ENCODE assay signal across 8 cellular contexts in the genomic region with DNA sequence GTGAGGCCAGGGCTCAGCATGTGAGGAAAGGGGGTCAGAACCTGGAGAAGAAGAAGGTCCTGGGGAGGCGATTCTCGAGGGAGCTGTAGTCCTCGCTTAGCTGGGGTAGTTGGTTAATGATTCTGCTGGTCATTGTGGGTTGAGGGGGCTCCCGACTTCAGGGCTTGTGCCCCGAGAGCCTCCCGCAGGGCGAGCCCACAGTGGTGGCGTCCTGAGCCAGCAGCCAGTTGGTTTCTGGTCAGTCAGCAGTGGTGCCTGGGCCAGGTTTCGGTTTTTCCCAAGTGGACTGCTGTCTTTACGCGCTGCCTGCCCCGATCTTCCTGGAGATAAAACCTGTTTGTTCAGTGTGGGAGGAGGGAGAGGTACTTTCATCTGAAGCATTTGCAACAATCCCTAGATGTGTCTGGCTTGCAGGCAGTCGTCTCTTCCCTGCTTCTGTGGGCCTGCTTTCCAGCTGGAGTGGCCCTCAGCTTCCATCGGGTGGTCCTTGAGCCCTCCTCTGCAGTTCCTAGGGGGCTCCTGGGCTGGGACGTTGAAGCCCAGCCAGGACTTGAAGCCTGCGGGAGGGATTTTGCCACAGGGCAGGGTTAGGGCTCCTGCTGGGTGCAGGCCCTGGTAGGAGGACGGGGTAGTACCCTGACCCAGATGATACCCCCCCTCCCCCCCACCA. TPM values are rescaled to one million over a fixed set of nuclear protein-coding genes. Genes with fewer than 3 reads are reported as not detected.
DNase-seq lines count a peak whose midpoint lies in the region; ATAC-seq, FAIRE-seq and TF ChIP-seq lines count a peak whose summit lies in the region.
"Had no signal": no experiment of that assay in that cellular context is flagged by ENCODE, and none has a peak within 500 bp of the region (broad histone marks: within the 10 kb centered on the region; RNA-seq: fewer than 3 reads in every experiment).

No MANE protein-coding gene starts in this region.

- 37% methylated on average over 16 of the region's 17 CpGs for WGBS in hepatocyte (ENCODE audit: low lambda C conversion rate, missing lambda C conversion rate)
- 3 to 29% (median 10%) methylated on average over 17 of the region's 17 CpGs for WGBS in small intestine, 3 donors

- CTCF ChIA-PET in activated CD4-positive, alpha-beta memory T cell treated with anti-CD3 and anti-CD28 coated beads, Interleukin-2, amount 10 ng/mL, durations not matched to agents 7 days and 5 days (lab: Charles Lee), result interaction anchor here (0.5 kb wide), 1 partner anchor 42 kb away, joined by 3 read pairs; no protein-coding TSS in a partner anchor

- H3K27me3 Mint-ChIP-seq in activated CD4-positive, alpha-beta memory T cell treated with anti-CD3 and anti-CD28 coated beads, Interleukin-2, amount 10 ng/mL, durations not matched to agents 7 days and 5 days, result no peaks in the 10 kb centered on the region

- peaks cover 80% of the 10 kb centered on the region for H3K79me2 ChIP-seq in hepatocyte

- no peak for TF ChIP-seq CTCF in hepatocyte (IDR thresholded peaks at IDR 0.05; ENCODE audit: poor library complexity)

- no peak for FAIRE-seq in small intestine (lab: Jason Lieb, UNC)

- H3K36me3 Mint-ChIP-seq in activated CD4-positive, alpha-beta memory T cell treated with anti-CD3 and anti-CD28 coated beads, Interleukin-2, amount 10 ng/mL, durations not matched to agents 7 days and 5 days (ENCODE audit: low read depth), result peaks cover 56% of the 10 kb centered on the region

- H2AFZ ChIP-seq in hepatocyte, result no peak overlapping the region

- peaks cover 77% of the 10 kb centered on the region for H4K20me1 ChIP-seq in hepatocyte (ENCODE audit: insufficient read depth, poor library complexity, severe bottlenecking)

- H3K27ac ChIP-seq in hepatocyte (peak overlapping the region; percentile 97), small intestine (ENCODE audit: low read depth in 1 of 2, low read length in 1 of 2) (peak overlapping the region; percentile 47 to 77)

- peak overlapping the region; percentile 89 for H3K27ac Mint-ChIP-seq in activated CD4-positive, alpha-beta memory T cell treated with anti-CD3 and anti-CD28 coated beads, Interleukin-2, amount 10 ng/mL, durations not matched to agents 7 days and 5 days

- H3K4me3 Mint-ChIP-seq in activated CD4-positive, alpha-beta memory T cell treated with anti-CD3 and anti-CD28 coated beads, Interleukin-2, amount 10 ng/mL, durations not matched to agents 7 days and 5 days, result peak overlapping the region; percentile 90

- H3K4me1 Mint-ChIP-seq in activated CD4-positive, alpha-beta memory T cell treated with anti-CD3 and anti-CD28 coated beads, Interleukin-2, amount 10 ng/mL, durations not matched to agents 7 days and 5 days, result peaks cover 51% of the 10 kb centered on the region

- H3K9me2 ChIP-seq in hepatocyte (replicated peaks; ENCODE audit: insufficient read depth), result no peaks in the 10 kb centered on the region

- H3K36me3 ChIP-seq in H7 (replicated peaks; ENCODE audit: control insufficient read depth, insufficient read depth, low read length), result peaks cover 38% of the 10 kb centered on the region
- H3K36me3 ChIP-seq in hepatocyte (replicated peaks; ENCODE audit: insufficient read depth, low read depth), result no peaks in the 10 kb centered on the region
- peaks cover 12 to 25% of the 10 kb centered on the region in 2 donors for H3K36me3 ChIP-seq in small intestine (ENCODE audit: control insufficient read depth in 2 of 2, insufficient read depth in 2 of 2, low read length in 2 of 2)

- peak overlapping the region; percentile 98 for H3K4me2 ChIP-seq in hepatocyte

- no peaks in the 10 kb centered on the region for H3K9me3 Mint-ChIP-seq in activated CD4-positive, alpha-beta memory T cell treated with anti-CD3 and anti-CD28 coated beads, Interleukin-2, amount 10 ng/mL, durations not matched to agents 7 days and 5 days

- no peak overlapping the region for H3K4me3 ChIP-seq in H7 (ENCODE audit: insufficient read depth, low read depth, low read length)
- peak overlapping the region; percentile 100 for H3K4me3 ChIP-seq in hepatocyte
- peak overlapping the region in 1 of 2 donors; percentile 37 for H3K4me3 ChIP-seq in small intestine (ENCODE audit: low read depth in 1 of 2, low read length in 2 of 2)

- ATAC-seq in HG02981 (IDR thresholded peaks at IDR 0.05; ENCODE audit: unreplicated experiment), result no peak
- ATAC-seq in GM19324 (IDR thresholded peaks at IDR 0.05; ENCODE audit: low FRiP score, unreplicated experiment), result no peak
- no peak for ATAC-seq in HG02970 (IDR thresholded peaks at IDR 0.05; ENCODE audit: low FRiP score, unreplicated experiment)

- DNase-seq in H7 (peak; percentile 75), hepatocyte (ENCODE audit: low spot score) (peak; percentile 78), small intestine (peak; percentile 76)
- DNase-seq in activated CD4-positive, alpha-beta memory T cell treated with anti-CD3 and anti-CD28 coated beads, Interleukin-2, amount 10 ng/mL, durations not matched to agents 7 days and 5 days, result no peak
- DNase-seq: KG1 had no signal

- no peaks in the 10 kb centered on the region for H3K27me3 ChIP-seq in H7 (ENCODE audit: control insufficient read depth, insufficient read depth, low read length)
- H3K27me3 ChIP-seq in hepatocyte, result no peaks in the 10 kb centered on the region
- H3K27me3 ChIP-seq in small intestine (ENCODE audit: control insufficient read depth in 2 of 2, insufficient read depth in 2 of 2, low read length in 2 of 2), result no peaks in the 10 kb centered on the region

- peaks cover 40% of the 10 kb centered on the region for H3K4me1 ChIP-seq in hepatocyte (ENCODE audit: insufficient read depth)
- peaks cover 8 to 13% of the 10 kb centered on the region in 2 donors for H3K4me1 ChIP-seq in small intestine (ENCODE audit: control insufficient read depth in 2 of 2, insufficient read depth in 1 of 2, low read depth in 1 of 2, low read length in 1 of 2)

- POLR2A ChIA-PET in activated CD4-positive, alpha-beta memory T cell treated with anti-CD3 and anti-CD28 coated beads, Interleukin-2, amount 10 ng/mL, durations not matched to agents 7 days and 5 days (lab: Charles Lee), result interaction anchor here (0.7 to 1.5 kb wide), 3 partner anchors 14 to 468 kb away, joined by 3 to 9 read pairs (median 3); partner anchors contain the start of gene CIRBP

- H3K9me3 ChIP-seq in hepatocyte (ENCODE audit: low read depth), result no peaks in the 10 kb centered on the region
- H3K9me3 ChIP-seq in small intestine (ENCODE audit: control insufficient read depth, low read depth), result no peaks in the 10 kb centered on the region

RNA-seq across cellular contexts. Expression of gene PTBP1, which starts 3.2 kb away (rescaled TPM):
- 460 and 481 TPM in 2 replicates for total RNA-seq in H7 (2014; rRNA removed; shearing (Covaris generic))
- 100 to 1,000 TPM; 385 to 406 TPM for total RNA-seq in activated CD4-positive, alpha-beta memory T cell treated with anti-CD3 and anti-CD28 coated beads, Interleukin-2, amount 10 ng/mL, durations not matched to agents 7 days and 5 days
- 144 and 178 TPM in 2 replicates for total RNA-seq in hepatocyte
- polyA plus RNA-seq in hepatocyte (204 and 219 TPM in 2 replicates), small intestine (100 to 1,000 TPM; 109 to 149 (median 131) TPM)

RNA-seq across cellular contexts. Expression of gene PLPPR3, which starts 21.3 kb away (rescaled TPM):
- 52.0 and 53.8 TPM in 2 replicates for total RNA-seq in H7 (2014; rRNA removed; shearing (Covaris generic))
- total RNA-seq in activated CD4-positive, alpha-beta memory T cell treated with anti-CD3 and anti-CD28 coated beads, Interleukin-2, amount 10 ng/mL, durations not matched to agents 7 days and 5 days, result not detected
- 7.6 and 11.1 TPM in 2 replicates for total RNA-seq in hepatocyte
- polyA plus RNA-seq in hepatocyte (11.4 and 11.7 TPM in 2 replicates), small intestine (under 1 TPM in 1 of 3 donors, not detected in 2; 0.57 TPM)

RNA-seq across cellular contexts. Expression of gene AZU1, which starts 27.1 kb away (rescaled TPM):
- total RNA-seq in H7 (2014; rRNA removed; shearing (Covaris generic)), result 0.85 and 1.3 TPM in 2 replicates
- total RNA-seq in activated CD4-positive, alpha-beta memory T cell treated with anti-CD3 and anti-CD28 coated beads, Interleukin-2, amount 10 ng/mL, durations not matched to agents 7 days and 5 days, result not detected
- total RNA-seq in hepatocyte, result not detected in 2 replicates
- polyA plus RNA-seq in hepatocyte, result 0.94 TPM in 1 of 2 replicates, not detected in the other
- not detected for polyA plus RNA-seq in small intestine

RNA-seq across cellular contexts. Expression of gene PRTN3, which starts 40.3 kb away (rescaled TPM):
- 0.66 TPM in 1 of 2 replicates, not detected in the other for total RNA-seq in H7 (2014; rRNA removed; shearing (Covaris generic))
- not detected for total RNA-seq in activated CD4-positive, alpha-beta memory T cell treated with anti-CD3 and anti-CD28 coated beads, Interleukin-2, amount 10 ng/mL, durations not matched to agents 7 days and 5 days
- total RNA-seq in hepatocyte, result not detected in 2 replicates
- polyA plus RNA-seq in hepatocyte (not detected in 2 replicates), small intestine (not detected)

RNA-seq across cellular contexts. Expression of gene MISP, which starts 49.6 kb away (rescaled TPM):
- 0.11 and 0.31 TPM in 2 replicates for total RNA-seq in H7 (2014; rRNA removed; shearing (Covaris generic))
- not detected for total RNA-seq in activated CD4-positive, alpha-beta memory T cell treated with anti-CD3 and anti-CD28 coated beads, Interleukin-2, amount 10 ng/mL, durations not matched to agents 7 days and 5 days
- total RNA-seq in hepatocyte, result 35.7 and 43.7 TPM in 2 replicates
- polyA plus RNA-seq in hepatocyte, result 38.4 and 50.9 TPM in 2 replicates
- polyA plus RNA-seq in small intestine, result 100 to 1,000 TPM; 189 to 644 (median 550) TPM
